In genomic region chr7:156612930-156613329, GRCh38 we compare ENCODE assay signal across 1 cellular context.
TF ChIP-seq lines count a peak whose summit lies in the region.

No MANE protein-coding gene starts in this region.

TF ChIP-seq in GM23338, 12 proteins besides CTCF, POLR2A, EP300 and RAD21 (continued from another document):
- TF ChIP-seq ZNF462 (CRISPR knock-in tag; IDR thresholded peaks at IDR 0.05) (no peak), POLR2AphosphoS5 (IDR thresholded peaks at IDR 0.05; ENCODE audit: low read depth) (no peak), STAT1 (IDR thresholded peaks at IDR 0.05; ENCODE audit: unreplicated experiment) (no peak), REST (IDR thresholded peaks at IDR 0.05; ENCODE audit: unreplicated experiment) (no peak), JUNB (IDR thresholded peaks at IDR 0.05; ENCODE audit: unreplicated experiment) (no peak), ZNF114 (CRISPR knock-in tag; IDR thresholded peaks at IDR 0.05) (no peak), ETS1 (IDR thresholded peaks at IDR 0.05) (no peak), ZNF331 (CRISPR knock-in tag; IDR thresholded peaks at IDR 0.05; ENCODE audit: low read depth) (no peak), EZH2 (IDR thresholded peaks at IDR 0.05; ENCODE audit: low read depth, unreplicated experiment) (no peak), CREB1 (CRISPR knock-in tag; IDR thresholded peaks at IDR 0.05; ENCODE audit: low read depth) (no peak)
